12 cellular contexts compared by ENCODE assay signal in the genomic region with DNA sequence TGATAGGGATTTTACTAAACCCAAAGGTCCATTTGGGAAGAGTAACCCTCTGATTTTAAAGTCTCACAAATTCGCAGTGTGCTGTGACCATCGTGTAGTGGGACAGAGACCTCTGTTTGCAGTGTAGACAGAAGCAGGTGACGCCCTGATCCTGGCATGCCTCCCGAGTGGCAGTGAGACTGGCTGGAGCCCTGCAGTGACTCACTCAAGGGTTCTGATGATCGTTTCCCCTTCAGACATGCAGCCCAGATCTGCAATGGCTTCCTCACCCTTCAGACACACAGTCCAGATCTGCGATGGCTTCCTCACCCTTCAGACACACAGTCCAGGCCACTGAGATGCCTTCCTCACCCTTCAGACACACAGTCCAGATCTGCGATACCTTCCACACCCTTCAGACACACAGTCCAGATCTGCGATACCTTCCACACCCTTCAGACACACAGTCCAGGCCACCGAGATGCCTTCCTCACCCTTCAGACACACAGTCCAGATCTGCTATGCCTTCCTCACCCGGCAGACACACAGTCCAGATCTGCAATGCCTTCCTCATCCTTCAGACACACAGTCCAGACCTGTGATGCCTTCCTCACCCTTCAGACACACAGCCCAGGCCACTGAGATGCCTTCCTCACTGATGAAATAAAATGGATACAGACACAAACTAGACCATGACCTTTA.
DNase-seq lines count a peak whose midpoint lies in the region; TF ChIP-seq lines count a peak whose summit lies in the region.
"Had no signal": no experiment of that assay in that cellular context is flagged by ENCODE, and none has a peak within 500 bp of the region (broad histone marks: within the 10 kb centered on the region; RNA-seq: fewer than 3 reads in every experiment).

No MANE protein-coding gene starts in this region.

- H3K27ac Mint-ChIP-seq in HFFc6, result peak overlapping the region; percentile 84
- H3K27ac Mint-ChIP-seq: activated T-cell treated with anti-CD3 and anti-CD28 coated beads, Interleukin-2, amount 50 U/mL, for 24 hours; brain; H9 had no signal

- H3K36me3 Mint-ChIP-seq in HFFc6 (ENCODE audit: low read depth), result peaks cover 17% of the 10 kb centered on the region

- peak; percentile 68 for DNase-seq in HFFc6
- DNase-seq in amniotic epithelial cell (ENCODE audit: low read depth), result peak; percentile 6
- peak; percentile 66 for DNase-seq in hepatic stellate cell (ENCODE audit: low spot score)
- DNase-seq in stromal cell of bone marrow (ENCODE audit: low read depth), result peak; percentile 6
- DNase-seq in SIG-M5 treated with dmso at 0.1 percent for 504 hours (lab: John Stamatoyannopoulos, UW; ENCODE audit: unreplicated experiment), result no peak
- no peak for DNase-seq in NCI-H345 treated with DMSO at 0.1 percent for 48 hours (lab: John Stamatoyannopoulos, UW; ENCODE audit: unreplicated experiment)
- no peak for DNase-seq in 8988T
- DNase-seq: activated T-cell treated with anti-CD3 and anti-CD28 coated beads, Interleukin-2, amount 50 U/mL, for 24 hours; Caco-2; H9; NCI-H82 had no signal

- H3K4me1 Mint-ChIP-seq in HFFc6 (ENCODE audit: low read depth), result peaks cover 13% of the 10 kb centered on the region
- H3K4me1 Mint-ChIP-seq: brain, H9 had no signal

- no peak overlapping the region for H3K4me3 Mint-ChIP-seq in HFFc6
- H3K4me3 Mint-ChIP-seq: activated T-cell treated with anti-CD3 and anti-CD28 coated beads, Interleukin-2, amount 50 U/mL, for 24 hours; brain; H9 had no signal

- no peaks in the 10 kb centered on the region; the same call in 1 of the 2 replicates for H3K27me3 Mint-ChIP-seq in HFFc6 (ENCODE audit: insufficient read depth)
- H3K27me3 Mint-ChIP-seq: activated T-cell treated with anti-CD3 and anti-CD28 coated beads, Interleukin-2, amount 50 U/mL, for 24 hours; brain had no signal

- no peak for TF ChIP-seq CTCF in HFFc6 (IDR thresholded peaks at IDR 0.05)

- H3K9me3 Mint-ChIP-seq in HFFc6, result peaks cover 5% of the 10 kb centered on the region; the same call in 1 of the 2 replicates
- H3K9me3 Mint-ChIP-seq: activated T-cell treated with anti-CD3 and anti-CD28 coated beads, Interleukin-2, amount 50 U/mL, for 24 hours had no signal

Comparison
In these comparisons a context has a peak if more than half of its experiments do, and no peak if none do; other contexts are left out.
1. DNase-seq: peak in HFFc6 (single experiment), amniotic epithelial cell (single experiment), hepatic stellate cell (single experiment) and stromal cell of bone marrow (single experiment); none in SIG-M5 treated with dmso at 0.1 percent for 504 hours (single experiment), NCI-H345 treated with DMSO at 0.1 percent for 48 hours (single experiment) and 8988T (single experiment).